19 cellular contexts compared by ENCODE assay signal in the genomic region with DNA sequence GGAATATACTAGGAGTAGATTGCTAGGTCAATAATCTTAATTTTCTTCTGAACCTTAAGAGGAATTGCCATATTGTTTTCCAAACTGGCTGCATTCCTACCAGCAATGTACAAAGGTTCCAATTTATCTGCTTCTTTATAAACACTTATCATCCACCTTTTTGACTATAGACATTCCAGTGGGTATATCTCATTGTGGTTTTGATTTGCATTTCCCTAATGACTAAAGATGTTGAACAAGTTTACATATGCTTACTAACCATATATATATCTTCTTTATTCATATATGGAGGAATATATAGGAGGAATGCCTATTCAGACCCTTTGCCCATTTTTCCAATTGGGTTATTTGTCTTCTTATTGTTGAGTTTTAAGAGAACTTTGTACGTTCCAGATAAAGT. TPM values are rescaled to one million over a fixed set of nuclear protein-coding genes. Genes with fewer than 3 reads are reported as not detected.
DNase-seq lines count a peak whose midpoint lies in the region; ATAC-seq and TF ChIP-seq lines count a peak whose summit lies in the region.
"Had no signal": no experiment of that assay in that cellular context is flagged by ENCODE, and none has a peak within 500 bp of the region (broad histone marks: within the 10 kb centered on the region; RNA-seq: fewer than 3 reads in every experiment).

No MANE protein-coding gene starts in this region.

- peak; percentile 36 for DNase-seq in ELR (ENCODE audit: low read depth)
- DNase-seq in Karpas-422: no peak
- DNase-seq in T-helper 17 cell: no peak
- no peak for DNase-seq in central memory CD8-positive, alpha-beta T cell (ENCODE audit: low spot score in 2 of 2)
- DNase-seq in chondrocyte (ENCODE audit: low spot score): no peak
- DNase-seq in DMS79 treated with DMSO at 0.1 percent for 48 hours (lab: John Stamatoyannopoulos, UW): no peak
- no peak for DNase-seq in activated CD4-positive, alpha-beta T cell treated with anti-CD3 and anti-CD28 coated beads for 48 hours
- DNase-seq: 8988T; CD4-positive, alpha-beta memory T cell; DMS153; DMS79; H9 had no signal

- TF ChIP-seq CTCF in chondrocyte (IDR thresholded peaks at IDR 0.05): no peak

- H3K9ac ChIP-seq in Karpas-422 (ENCODE audit: low read length): no peak overlapping the region
- H3K9ac ChIP-seq: BLaER1 had no signal

- H3K9me3 ChIP-seq in Karpas-422 (ENCODE audit: low read length) (no peaks in the 10 kb centered on the region), T-helper 17 cell (ENCODE audit: control insufficient read depth, low read length, poor library complexity, severe bottlenecking) (no peaks in the 10 kb centered on the region)
- H3K9me3 ChIP-seq: BLaER1 had no signal

- H3K36me3 Mint-ChIP-seq in T-helper 17 cell (ENCODE audit: low read depth): peaks cover 3% of the 10 kb centered on the region
- peaks cover 8% of the 10 kb centered on the region for H3K36me3 Mint-ChIP-seq in central memory CD8-positive, alpha-beta T cell (ENCODE audit: insufficient read depth)
- H3K36me3 Mint-ChIP-seq in chondrocyte (ENCODE audit: low read depth): peaks cover 11% of the 10 kb centered on the region

- H3K4me3 ChIP-seq in Karpas-422 (ENCODE audit: low read length): no peak overlapping the region
- H3K4me3 ChIP-seq: BLaER1 had no signal

- no peaks in the 10 kb centered on the region for H3K9me3 Mint-ChIP-seq in central memory CD8-positive, alpha-beta T cell
- H3K9me3 Mint-ChIP-seq in chondrocyte (ENCODE audit: low read depth): no peaks in the 10 kb centered on the region
- H3K9me3 Mint-ChIP-seq: CD14-positive monocyte; CD4-positive, alpha-beta memory T cell; H9 had no signal

- H3K27me3 Mint-ChIP-seq in T-helper 17 cell: no peaks in the 10 kb centered on the region
- H3K27me3 Mint-ChIP-seq in central memory CD8-positive, alpha-beta T cell: no peaks in the 10 kb centered on the region
- no peaks in the 10 kb centered on the region for H3K27me3 Mint-ChIP-seq in chondrocyte (ENCODE audit: low read depth)
- H3K27me3 Mint-ChIP-seq: CD4-positive, alpha-beta memory T cell had no signal

- H2AFZ ChIP-seq in Karpas-422 (ENCODE audit: low read length): no peak overlapping the region

- no peaks in the 10 kb centered on the region for H3K79me2 ChIP-seq in Karpas-422 (ENCODE audit: low read length)

- no peaks in the 10 kb centered on the region for H4K20me1 ChIP-seq in Karpas-422 (ENCODE audit: insufficient read depth, low read depth, low read length)
- H4K20me1 ChIP-seq: BLaER1 had no signal

- peak overlapping the region; percentile 35 for H3K4me2 ChIP-seq in Karpas-422 (ENCODE audit: low read depth, low read length, poor library complexity, severe bottlenecking)
- H3K4me2 ChIP-seq: BLaER1 had no signal

- H3K36me3 ChIP-seq in Karpas-422 (ENCODE audit: insufficient read depth, low read length): no peaks in the 10 kb centered on the region

- H3K27ac Mint-ChIP-seq in T-helper 17 cell (peak overlapping the region; percentile 14), chondrocyte (ENCODE audit: unreplicated experiment) (no peak overlapping the region)
- peak overlapping the region; percentile 27 for H3K27ac Mint-ChIP-seq in central memory CD8-positive, alpha-beta T cell (ENCODE audit: low read depth)
- H3K27ac Mint-ChIP-seq: CD14-positive monocyte, H9 had no signal

- no peak for ATAC-seq in T-helper 17 cell
- ATAC-seq in central memory CD8-positive, alpha-beta T cell (replicated peaks; ENCODE audit: extremely low read depth, poor library complexity, severe bottlenecking): no peak
- ATAC-seq in HG02759 (IDR thresholded peaks at IDR 0.05; ENCODE audit: unreplicated experiment): no peak

- peaks cover 12% of the 10 kb centered on the region for H3K4me1 ChIP-seq in Karpas-422 (ENCODE audit: low read length)
- H3K4me1 ChIP-seq: BLaER1 had no signal

- H3K27ac ChIP-seq in Karpas-422 (ENCODE audit: low read length): no peak overlapping the region
- H3K27ac ChIP-seq: BLaER1 had no signal

- H3K4me1 Mint-ChIP-seq in T-helper 17 cell (peaks cover 2% of the 10 kb centered on the region), chondrocyte (ENCODE audit: low read depth) (peaks cover 8% of the 10 kb centered on the region)
- H3K4me1 Mint-ChIP-seq in central memory CD8-positive, alpha-beta T cell: no peaks in the 10 kb centered on the region
- H3K4me1 Mint-ChIP-seq: CD14-positive monocyte, H9 had no signal

- H3K27me3 ChIP-seq in Karpas-422 (ENCODE audit: low read length): no peaks in the 10 kb centered on the region
- H3K27me3 ChIP-seq: BLaER1 had no signal

- no peak overlapping the region for H3K4me3 Mint-ChIP-seq in T-helper 17 cell
- no peak overlapping the region for H3K4me3 Mint-ChIP-seq in central memory CD8-positive, alpha-beta T cell
- no peak overlapping the region for H3K4me3 Mint-ChIP-seq in chondrocyte (ENCODE audit: unreplicated experiment)
- H3K4me3 Mint-ChIP-seq: CD14-positive monocyte; CD4-positive, alpha-beta memory T cell; H9 had no signal

- no peaks in the 10 kb centered on the region for H3K9me2 ChIP-seq in Karpas-422 (replicated peaks; ENCODE audit: insufficient read depth, low read length)

RNA-seq across cellular contexts. Expression of a gene that starts 7.6 kb away (rescaled TPM):
- total RNA-seq in Karpas-422 (2014; rRNA removed; shearing (Covaris generic); ENCODE audit: low replicate concordance): 6.0 and 9.0 TPM in 2 replicates
- 1 to 10 TPM; 4.0 to 8.7 TPM for total RNA-seq in T-helper 17 cell
- total RNA-seq in chondrocyte: 17.4 to 27.0 TPM (median 25.6 TPM) in 3 replicates

RNA-seq across cellular contexts. Expression of a gene that starts 27.8 kb away (rescaled TPM):
- 4.6 and 7.7 TPM in 2 replicates for total RNA-seq in Karpas-422 (2014; rRNA removed; shearing (Covaris generic); ENCODE audit: low replicate concordance)
- total RNA-seq in T-helper 17 cell: 1 to 10 TPM; 3.8 to 4.1 TPM
- total RNA-seq in chondrocyte: 2.7 to 3.7 TPM (median 3.7 TPM) in 3 replicates

RNA-seq across cellular contexts. Expression of a gene that starts 30.8 kb away (rescaled TPM):
- not detected in 2 replicates for total RNA-seq in Karpas-422 (2014; rRNA removed; shearing (Covaris generic); ENCODE audit: low replicate concordance)
- not detected for total RNA-seq in T-helper 17 cell
- total RNA-seq in chondrocyte: 0.62 TPM in 1 of 3 replicates, not detected in the others

RNA-seq across cellular contexts. Expression of a gene that starts 36.8 kb away (rescaled TPM):
- total RNA-seq in Karpas-422 (2014; rRNA removed; shearing (Covaris generic); ENCODE audit: low replicate concordance): 0.78 and 2.3 TPM in 2 replicates
- total RNA-seq in T-helper 17 cell (under 1 TPM; 0.57 to 0.72 TPM), chondrocyte (0.97 to 2.4 TPM (median 2.3 TPM) in 3 replicates)

RNA-seq across cellular contexts. Expression of a gene that starts 39.1 kb away (rescaled TPM):
- total RNA-seq in Karpas-422 (2014; rRNA removed; shearing (Covaris generic); ENCODE audit: low replicate concordance): not detected in 2 replicates
- under 1 TPM; 0.13 to 0.32 TPM for total RNA-seq in T-helper 17 cell
- not detected in 3 replicates for total RNA-seq in chondrocyte
- total RNA-seq: A673, G401, H1, H9, HT1080 had no signal
